1 cellular context compared by ENCODE assay signal in the genomic region with DNA sequence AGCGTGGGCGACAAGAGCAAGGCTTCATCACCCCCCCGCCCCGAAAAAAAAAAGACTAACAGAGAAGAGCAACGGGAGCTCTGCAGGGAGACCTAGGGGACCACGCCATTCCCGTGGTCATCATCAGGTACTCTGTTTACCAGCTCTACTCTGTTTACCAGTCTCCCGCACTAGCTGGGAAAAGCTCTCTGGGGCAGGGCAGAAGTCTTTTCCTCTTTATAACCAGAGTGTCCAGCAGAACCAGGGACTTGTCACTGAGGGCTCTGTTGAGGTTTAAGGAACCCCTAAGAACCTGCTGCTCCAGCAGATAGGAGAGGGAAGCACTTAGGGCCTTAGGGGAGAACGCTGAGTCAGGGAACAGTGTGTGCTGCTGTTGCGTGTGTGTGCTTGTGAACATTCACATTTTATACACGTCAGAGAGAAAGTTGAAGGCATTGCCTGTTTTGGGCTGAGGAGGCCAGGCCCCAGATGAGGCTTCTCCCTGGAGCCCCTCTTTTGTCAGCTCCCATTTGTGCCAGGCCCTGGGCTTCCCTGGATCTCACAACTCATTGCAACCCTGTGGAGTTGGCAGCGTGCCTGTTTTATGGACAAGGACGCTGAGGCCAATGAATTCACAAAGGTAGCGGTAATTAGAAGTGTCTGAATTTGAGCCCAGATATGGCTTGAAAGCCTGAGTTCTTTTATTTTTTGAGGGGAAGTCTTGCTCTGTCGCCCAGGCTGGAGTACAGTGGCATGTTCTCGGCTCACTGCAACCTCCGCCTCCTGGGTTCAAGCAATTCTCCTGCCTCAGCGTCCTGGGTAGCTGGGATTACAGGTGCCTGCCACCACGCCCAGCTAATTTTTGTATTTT.
A peak's percentile ranks its signal among the peaks of the same experiment; 100 is the strongest.
TF ChIP-seq lines count a peak whose summit lies in the region.

No MANE protein-coding gene starts in this region.

TF ChIP-seq in HepG2, 621 proteins besides CTCF, POLR2A, EP300 and RAD21:
- TF ChIP-seq ZNF430 (CRISPR knock-in tag; IDR thresholded peaks at IDR 0.05) (no peak), MAFF (IDR thresholded peaks at IDR 0.05; ENCODE audit: low read depth, low read length) (peak; percentile 62; the same call in 1 of the 2 replicates), MAFK (conservative IDR thresholded peaks at IDR 0.05 in 1 of 2, IDR thresholded peaks at IDR 0.05 in 1 of 2; ENCODE audit: low read length in 2 of 2) (peak; percentile 63 to 73)
